In the genomic region with DNA sequence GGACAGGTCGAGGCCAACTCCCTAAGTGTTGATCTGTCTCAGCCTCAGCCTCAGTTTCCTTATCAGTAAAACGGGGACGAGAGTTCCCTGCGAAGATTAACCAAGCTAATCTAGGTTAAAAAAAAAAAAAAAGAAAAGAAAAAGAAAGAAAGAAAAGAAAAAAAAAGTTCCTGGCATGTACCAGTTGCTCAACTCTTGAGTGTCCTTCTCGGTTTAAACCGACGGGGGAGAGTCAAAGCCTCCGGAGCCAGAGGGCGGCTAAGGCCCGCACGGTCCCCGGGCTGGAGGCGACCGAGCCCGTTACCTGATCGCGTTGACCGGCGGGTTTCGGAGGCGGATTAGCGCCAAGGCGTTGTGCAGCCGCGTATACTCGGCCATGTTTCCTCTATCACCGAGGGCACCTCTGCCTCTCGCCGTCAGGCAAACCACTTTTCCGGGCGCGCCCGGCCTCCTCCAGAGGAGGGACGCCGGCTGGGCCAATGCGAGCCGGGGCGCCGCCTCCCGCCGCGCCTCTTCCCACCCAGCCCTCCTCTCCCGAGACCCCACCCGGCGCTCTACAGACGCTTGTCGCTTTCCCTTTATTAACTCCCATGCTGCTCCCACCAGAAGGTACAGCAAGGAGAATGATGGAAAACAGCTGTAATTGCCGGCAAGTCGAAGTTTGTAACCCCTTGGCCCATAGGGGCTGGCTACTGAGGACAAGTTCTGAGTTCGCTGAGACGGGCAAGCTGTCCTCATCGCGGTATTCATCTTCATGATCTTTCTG, we compare ENCODE assay signal across 1 cellular context.
A peak's percentile ranks its signal among the peaks of the same experiment; 100 is the strongest.
TF ChIP-seq lines count a peak whose summit lies in the region.

A gene (minus strand): TSS at position 405 of the 766 bp plus-strand sequence. CDS start 27 bp downstream, at position 378.

TF ChIP-seq in K562, 482 proteins besides CTCF, POLR2A, EP300 and RAD21 (continued from another document and continues in another):
- TF ChIP-seq TOE1 (IDR thresholded peaks at IDR 0.05; ENCODE audit: borderline replicate concordance): 0 out of 2 replicates have a peak, but pooled peaks have one; percentile 30
- TF ChIP-seq TOE1 (CRISPR knock-in tag; IDR thresholded peaks at IDR 0.05; ENCODE audit: borderline replicate concordance, low read depth): no peak
- TF ChIP-seq ZNF143 (CRISPR knock-in tag; IDR thresholded peaks at IDR 0.05): no peak
- TF ChIP-seq, protein P1, sequence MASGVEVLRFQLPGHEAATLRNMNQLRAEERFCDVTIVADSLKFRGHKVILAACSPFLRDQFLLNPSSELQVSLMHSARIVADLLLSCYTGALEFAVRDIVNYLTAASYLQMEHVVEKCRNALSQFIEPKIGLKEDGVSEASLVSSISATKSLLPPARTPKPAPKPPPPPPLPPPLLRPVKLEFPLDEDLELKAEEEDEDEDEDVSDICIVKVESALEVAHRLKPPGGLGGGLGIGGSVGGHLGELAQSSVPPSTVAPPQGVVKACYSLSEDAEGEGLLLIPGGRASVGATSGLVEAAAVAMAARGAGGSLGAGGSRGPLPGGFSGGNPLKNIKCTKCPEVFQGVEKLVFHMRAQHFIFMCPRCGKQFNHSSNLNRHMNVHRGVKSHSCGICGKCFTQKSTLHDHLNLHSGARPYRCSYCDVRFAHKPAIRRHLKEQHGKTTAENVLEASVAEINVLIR (CRISPR knock-in tag; IDR thresholded peaks at IDR 0.05): no peak
- TF ChIP-seq E2F3 (CRISPR knock-in tag; IDR thresholded peaks at IDR 0.05): no peak
- TF ChIP-seq WHSC1 (IDR thresholded peaks at IDR 0.05; ENCODE audit: low read length): no peak
- TF ChIP-seq, protein P2, sequence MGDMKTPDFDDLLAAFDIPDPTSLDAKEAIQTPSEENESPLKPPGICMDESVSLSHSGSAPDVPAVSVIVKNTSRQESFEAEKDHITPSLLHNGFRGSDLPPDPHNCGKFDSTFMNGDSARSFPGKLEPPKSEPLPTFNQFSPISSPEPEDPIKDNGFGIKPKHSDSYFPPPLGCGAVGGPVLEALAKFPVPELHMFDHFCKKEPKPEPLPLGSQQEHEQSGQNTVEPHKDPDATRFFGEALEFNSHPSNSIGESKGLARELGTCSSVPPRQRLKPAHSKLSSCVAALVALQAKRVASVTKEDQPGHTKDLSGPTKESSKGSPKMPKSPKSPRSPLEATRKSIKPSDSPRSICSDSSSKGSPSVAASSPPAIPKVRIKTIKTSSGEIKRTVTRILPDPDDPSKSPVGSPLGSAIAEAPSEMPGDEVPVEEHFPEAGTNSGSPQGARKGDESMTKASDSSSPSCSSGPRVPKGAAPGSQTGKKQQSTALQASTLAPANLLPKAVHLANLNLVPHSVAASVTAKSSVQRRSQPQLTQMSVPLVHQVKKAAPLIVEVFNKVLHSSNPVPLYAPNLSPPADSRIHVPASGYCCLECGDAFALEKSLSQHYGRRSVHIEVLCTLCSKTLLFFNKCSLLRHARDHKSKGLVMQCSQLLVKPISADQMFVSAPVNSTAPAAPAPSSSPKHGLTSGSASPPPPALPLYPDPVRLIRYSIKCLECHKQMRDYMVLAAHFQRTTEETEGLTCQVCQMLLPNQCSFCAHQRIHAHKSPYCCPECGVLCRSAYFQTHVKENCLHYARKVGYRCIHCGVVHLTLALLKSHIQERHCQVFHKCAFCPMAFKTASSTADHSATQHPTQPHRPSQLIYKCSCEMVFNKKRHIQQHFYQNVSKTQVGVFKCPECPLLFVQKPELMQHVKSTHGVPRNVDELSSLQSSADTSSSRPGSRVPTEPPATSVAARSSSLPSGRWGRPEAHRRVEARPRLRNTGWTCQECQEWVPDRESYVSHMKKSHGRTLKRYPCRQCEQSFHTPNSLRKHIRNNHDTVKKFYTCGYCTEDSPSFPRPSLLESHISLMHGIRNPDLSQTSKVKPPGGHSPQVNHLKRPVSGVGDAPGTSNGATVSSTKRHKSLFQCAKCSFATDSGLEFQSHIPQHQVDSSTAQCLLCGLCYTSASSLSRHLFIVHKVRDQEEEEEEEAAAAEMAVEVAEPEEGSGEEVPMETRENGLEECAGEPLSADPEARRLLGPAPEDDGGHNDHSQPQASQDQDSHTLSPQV (IDR thresholded peaks at IDR 0.05): no peak
- TF ChIP-seq SMC3 (conservative IDR thresholded peaks at IDR 0.05; ENCODE audit: insufficient read depth, low read depth, low read length): no peak
- TF ChIP-seq JUND (IDR thresholded peaks at IDR 0.05; ENCODE audit: borderline replicate concordance, low read depth, low read length): 0 out of 2 replicates have a peak, but pooled peaks have one; percentile 12
- TF ChIP-seq JUND (tag; IDR thresholded peaks at IDR 0.05; ENCODE audit: borderline replicate concordance, low read depth, low read length): no peak
- TF ChIP-seq, protein P3, sequence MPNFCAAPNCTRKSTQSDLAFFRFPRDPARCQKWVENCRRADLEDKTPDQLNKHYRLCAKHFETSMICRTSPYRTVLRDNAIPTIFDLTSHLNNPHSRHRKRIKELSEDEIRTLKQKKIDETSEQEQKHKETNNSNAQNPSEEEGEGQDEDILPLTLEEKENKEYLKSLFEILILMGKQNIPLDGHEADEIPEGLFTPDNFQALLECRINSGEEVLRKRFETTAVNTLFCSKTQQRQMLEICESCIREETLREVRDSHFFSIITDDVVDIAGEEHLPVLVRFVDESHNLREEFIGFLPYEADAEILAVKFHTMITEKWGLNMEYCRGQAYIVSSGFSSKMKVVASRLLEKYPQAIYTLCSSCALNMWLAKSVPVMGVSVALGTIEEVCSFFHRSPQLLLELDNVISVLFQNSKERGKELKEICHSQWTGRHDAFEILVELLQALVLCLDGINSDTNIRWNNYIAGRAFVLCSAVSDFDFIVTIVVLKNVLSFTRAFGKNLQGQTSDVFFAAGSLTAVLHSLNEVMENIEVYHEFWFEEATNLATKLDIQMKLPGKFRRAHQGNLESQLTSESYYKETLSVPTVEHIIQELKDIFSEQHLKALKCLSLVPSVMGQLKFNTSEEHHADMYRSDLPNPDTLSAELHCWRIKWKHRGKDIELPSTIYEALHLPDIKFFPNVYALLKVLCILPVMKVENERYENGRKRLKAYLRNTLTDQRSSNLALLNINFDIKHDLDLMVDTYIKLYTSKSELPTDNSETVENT (CRISPR knock-in tag; IDR thresholded peaks at IDR 0.05): no peak
- TF ChIP-seq ZNF124 (CRISPR knock-in tag; IDR thresholded peaks at IDR 0.05): no peak
- TF ChIP-seq ZNF134 (CRISPR knock-in tag; conservative IDR thresholded peaks at IDR 0.05): no peak
- no peak for TF ChIP-seq ETS2 (tag; IDR thresholded peaks at IDR 0.05; ENCODE audit: borderline replicate concordance, poor library complexity, severe bottlenecking)
- TF ChIP-seq ZZZ3 (IDR thresholded peaks at IDR 0.05): no peak
- 0 out of 2 replicates have a peak, but pooled peaks have one; percentile 38 for TF ChIP-seq SMARCA5 (IDR thresholded peaks at IDR 0.05)
- no peak for TF ChIP-seq IRF2 (CRISPR knock-in tag; IDR thresholded peaks at IDR 0.05)
- no peak for TF ChIP-seq ETV6 (IDR thresholded peaks at IDR 0.05; ENCODE audit: borderline replicate concordance in 1 of 2, low read depth in 2 of 2, low read length in 1 of 2)
- TF ChIP-seq ETV6 (CRISPR knock-in tag; IDR thresholded peaks at IDR 0.05; ENCODE audit: borderline replicate concordance): no peak
- TF ChIP-seq, protein P4, sequence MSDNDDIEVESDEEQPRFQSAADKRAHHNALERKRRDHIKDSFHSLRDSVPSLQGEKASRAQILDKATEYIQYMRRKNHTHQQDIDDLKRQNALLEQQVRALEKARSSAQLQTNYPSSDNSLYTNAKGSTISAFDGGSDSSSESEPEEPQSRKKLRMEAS (CRISPR knock-in tag; IDR thresholded peaks at IDR 0.05): peak; percentile 36; the same call in 1 of the 2 replicates
- TF ChIP-seq KDM2B (CRISPR knock-in tag; IDR thresholded peaks at IDR 0.05): no peak
- TF ChIP-seq, protein P5, sequence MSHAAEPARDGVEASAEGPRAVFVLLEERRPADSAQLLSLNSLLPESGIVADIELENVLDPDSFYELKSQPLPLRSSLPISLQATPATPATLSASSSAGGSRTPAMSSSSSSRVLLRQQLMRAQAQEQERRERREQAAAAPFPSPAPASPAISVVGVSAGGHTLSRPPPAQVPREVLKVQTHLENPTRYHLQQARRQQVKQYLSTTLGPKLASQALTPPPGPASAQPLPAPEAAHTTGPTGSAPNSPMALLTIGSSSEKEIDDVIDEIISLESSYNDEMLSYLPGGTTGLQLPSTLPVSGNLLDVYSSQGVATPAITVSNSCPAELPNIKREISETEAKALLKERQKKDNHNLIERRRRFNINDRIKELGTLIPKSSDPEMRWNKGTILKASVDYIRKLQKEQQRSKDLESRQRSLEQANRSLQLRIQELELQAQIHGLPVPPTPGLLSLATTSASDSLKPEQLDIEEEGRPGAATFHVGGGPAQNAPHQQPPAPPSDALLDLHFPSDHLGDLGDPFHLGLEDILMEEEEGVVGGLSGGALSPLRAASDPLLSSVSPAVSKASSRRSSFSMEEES (CRISPR knock-in tag; IDR thresholded peaks at IDR 0.05): no peak
- no peak for TF ChIP-seq KLF1 (tag; IDR thresholded peaks at IDR 0.05)
- no peak for TF ChIP-seq ZNF212 (CRISPR knock-in tag; IDR thresholded peaks at IDR 0.05)
- TF ChIP-seq ZFPM2 (CRISPR knock-in tag; IDR thresholded peaks at IDR 0.05): no peak
- TF ChIP-seq MYC (IDR thresholded peaks at IDR 0.05; ENCODE audit: low read depth, low read length): no peak; the same call in 1 of the 2 replicates
- TF ChIP-seq MYC (CRISPR knock-in tag; IDR thresholded peaks at IDR 0.05; ENCODE audit: borderline replicate concordance, low read depth): no peak
- peak; percentile 80 for TF ChIP-seq NCOA6 (IDR thresholded peaks at IDR 0.05)
- no peak for TF ChIP-seq SMAD1 (IDR thresholded peaks at IDR 0.05; ENCODE audit: low read depth, low read length, partially characterized antibody)
- TF ChIP-seq, protein P6, sequence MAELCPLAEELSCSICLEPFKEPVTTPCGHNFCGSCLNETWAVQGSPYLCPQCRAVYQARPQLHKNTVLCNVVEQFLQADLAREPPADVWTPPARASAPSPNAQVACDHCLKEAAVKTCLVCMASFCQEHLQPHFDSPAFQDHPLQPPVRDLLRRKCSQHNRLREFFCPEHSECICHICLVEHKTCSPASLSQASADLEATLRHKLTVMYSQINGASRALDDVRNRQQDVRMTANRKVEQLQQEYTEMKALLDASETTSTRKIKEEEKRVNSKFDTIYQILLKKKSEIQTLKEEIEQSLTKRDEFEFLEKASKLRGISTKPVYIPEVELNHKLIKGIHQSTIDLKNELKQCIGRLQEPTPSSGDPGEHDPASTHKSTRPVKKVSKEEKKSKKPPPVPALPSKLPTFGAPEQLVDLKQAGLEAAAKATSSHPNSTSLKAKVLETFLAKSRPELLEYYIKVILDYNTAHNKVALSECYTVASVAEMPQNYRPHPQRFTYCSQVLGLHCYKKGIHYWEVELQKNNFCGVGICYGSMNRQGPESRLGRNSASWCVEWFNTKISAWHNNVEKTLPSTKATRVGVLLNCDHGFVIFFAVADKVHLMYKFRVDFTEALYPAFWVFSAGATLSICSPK (IDR thresholded peaks at IDR 0.05; ENCODE audit: borderline replicate concordance): 0 out of 2 replicates have a peak, but pooled peaks have one; percentile 69
- TF ChIP-seq MYNN (IDR thresholded peaks at IDR 0.05): no peak
- no peak for TF ChIP-seq MYNN (CRISPR knock-in tag; IDR thresholded peaks at IDR 0.05)
- no peak for TF ChIP-seq HOXB6 (CRISPR knock-in tag; IDR thresholded peaks at IDR 0.05; ENCODE audit: borderline replicate concordance)
- TF ChIP-seq KDM1A (IDR thresholded peaks at IDR 0.05): no peak
- no peak for TF ChIP-seq KHSRP (IDR thresholded peaks at IDR 0.05)
- no peak for TF ChIP-seq NR2C1 (IDR thresholded peaks at IDR 0.05)
- no peak for TF ChIP-seq NR2C1 (tag; IDR thresholded peaks at IDR 0.05)
- TF ChIP-seq FOXA3 (CRISPR knock-in tag; conservative IDR thresholded peaks at IDR 0.05 in 1 of 2, IDR thresholded peaks at IDR 0.05 in 1 of 2): no peak
- TF ChIP-seq TGIF2 (CRISPR knock-in tag; IDR thresholded peaks at IDR 0.05): no peak
- TF ChIP-seq NRF1 (conservative IDR thresholded peaks at IDR 0.05 in 1 of 2, IDR thresholded peaks at IDR 0.05 in 1 of 2): peak; percentile 47 to 59; a peak in 3 of 4 replicates
- TF ChIP-seq YY1 (IDR thresholded peaks at IDR 0.05; ENCODE audit: borderline replicate concordance in 1 of 3, control insufficient read depth in 1 of 3, extremely low read depth in 1 of 3, insufficient read depth in 3 of 3, insufficient read length in 1 of 3, insufficient replicate concordance in 2 of 3, low read depth in 1 of 3, low read length in 2 of 3): peak; percentile 18 to 86 (median 78)
- TF ChIP-seq, protein P7, sequence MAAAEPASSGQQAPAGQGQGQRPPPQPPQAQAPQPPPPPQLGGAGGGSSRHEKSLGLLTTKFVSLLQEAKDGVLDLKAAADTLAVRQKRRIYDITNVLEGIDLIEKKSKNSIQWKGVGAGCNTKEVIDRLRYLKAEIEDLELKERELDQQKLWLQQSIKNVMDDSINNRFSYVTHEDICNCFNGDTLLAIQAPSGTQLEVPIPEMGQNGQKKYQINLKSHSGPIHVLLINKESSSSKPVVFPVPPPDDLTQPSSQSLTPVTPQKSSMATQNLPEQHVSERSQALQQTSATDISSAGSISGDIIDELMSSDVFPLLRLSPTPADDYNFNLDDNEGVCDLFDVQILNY (CRISPR knock-in tag; IDR thresholded peaks at IDR 0.05): no peak
- TF ChIP-seq MEF2D (tag; conservative IDR thresholded peaks at IDR 0.05; ENCODE audit: low read depth): no peak
- TF ChIP-seq CTBP1 (IDR thresholded peaks at IDR 0.05; ENCODE audit: borderline replicate concordance): peak; percentile 37; the same call in 1 of the 2 replicates
- TF ChIP-seq NR4A1 (CRISPR knock-in tag; IDR thresholded peaks at IDR 0.05): no peak
- no peak for TF ChIP-seq NR4A1 (tag; IDR thresholded peaks at IDR 0.05)
- no peak for TF ChIP-seq NFIX (CRISPR knock-in tag; IDR thresholded peaks at IDR 0.05; ENCODE audit: low read depth)
- TF ChIP-seq ZNF764 (CRISPR knock-in tag; IDR thresholded peaks at IDR 0.05; ENCODE audit: low read depth): no peak
- no peak for TF ChIP-seq ZKSCAN1 (IDR thresholded peaks at IDR 0.05; ENCODE audit: low read depth, low read length)
- TF ChIP-seq FOXK1 (CRISPR knock-in tag; IDR thresholded peaks at IDR 0.05; ENCODE audit: borderline replicate concordance): no peak
- no peak for TF ChIP-seq PPARD (CRISPR knock-in tag; IDR thresholded peaks at IDR 0.05)
- TF ChIP-seq RB1 (IDR thresholded peaks at IDR 0.05; ENCODE audit: low read depth): 0 out of 2 replicates have a peak, but pooled peaks have one; percentile 61
- TF ChIP-seq, protein P8, sequence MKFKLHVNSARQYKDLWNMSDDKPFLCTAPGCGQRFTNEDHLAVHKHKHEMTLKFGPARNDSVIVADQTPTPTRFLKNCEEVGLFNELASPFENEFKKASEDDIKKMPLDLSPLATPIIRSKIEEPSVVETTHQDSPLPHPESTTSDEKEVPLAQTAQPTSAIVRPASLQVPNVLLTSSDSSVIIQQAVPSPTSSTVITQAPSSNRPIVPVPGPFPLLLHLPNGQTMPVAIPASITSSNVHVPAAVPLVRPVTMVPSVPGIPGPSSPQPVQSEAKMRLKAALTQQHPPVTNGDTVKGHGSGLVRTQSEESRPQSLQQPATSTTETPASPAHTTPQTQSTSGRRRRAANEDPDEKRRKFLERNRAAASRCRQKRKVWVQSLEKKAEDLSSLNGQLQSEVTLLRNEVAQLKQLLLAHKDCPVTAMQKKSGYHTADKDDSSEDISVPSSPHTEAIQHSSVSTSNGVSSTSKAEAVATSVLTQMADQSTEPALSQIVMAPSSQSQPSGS (CRISPR knock-in tag; IDR thresholded peaks at IDR 0.05): no peak
